ENCODE assay signal across 8 cellular contexts in genomic region chr9:134163374-134164196, GRCh38. TPM values are rescaled to one million over a fixed set of nuclear protein-coding genes. Genes with fewer than 3 reads are reported as not detected.
A peak's percentile ranks its signal among the peaks of the same experiment; 100 is the strongest.
DNase-seq lines count a peak whose midpoint lies in the region; ATAC-seq and TF ChIP-seq lines count a peak whose summit lies in the region.

No MANE protein-coding gene starts in this region.

- no peak overlapping the region for H3K4me3 ChIP-seq in Panc1 (ENCODE audit: low read depth in 2 of 2, low read length in 2 of 2)
- no peak overlapping the region for H3K4me3 ChIP-seq in upper lobe of right lung

- no peak for DNase-seq in Panc1 (ENCODE audit: low read depth, low spot score)
- DNase-seq in activated naive CD4-positive, alpha-beta T cell treated with anti-CD3 and anti-CD28 coated beads, Interleukin-2, amount 10 ng/mL, durations not matched to agents 7 days and 5 days: peak; percentile 76
- DNase-seq in Right ventricle myocardium superior: peak; percentile 85
- peak; percentile 53 for DNase-seq in putamen (ENCODE audit: low spot score)
- peak; percentile 85 for DNase-seq in upper lobe of right lung
- DNase-seq in NCI-H1436 treated with DMSO at 0.1 percent for 48 hours (lab: John Stamatoyannopoulos, UW): no peak
- DNase-seq in NAMALWA (ENCODE audit: low spot score): no peak

- H3K27ac ChIP-seq in Panc1 (ENCODE audit: low read length) (peak overlapping the region; percentile 73; the same call in 1 of the 2 replicates), upper lobe of right lung (no peak overlapping the region)

- ATAC-seq in Panc1 (no peak), Right ventricle myocardium superior (ENCODE audit: poor library complexity) (no peak), upper lobe of right lung (peak; percentile 37)

- peaks cover 24% of the 10 kb centered on the region for H3K4me1 Mint-ChIP-seq in activated naive CD4-positive, alpha-beta T cell treated with anti-CD3 and anti-CD28 coated beads, Interleukin-2, amount 10 ng/mL, durations not matched to agents 7 days and 5 days

- H3K9me3 ChIP-seq in Panc1 (ENCODE audit: control insufficient read depth, insufficient read depth, low read depth, low read length) (no peaks in the 10 kb centered on the region), upper lobe of right lung (no peaks in the 10 kb centered on the region)

- peaks cover 3% of the 10 kb centered on the region for H3K36me3 Mint-ChIP-seq in activated naive CD4-positive, alpha-beta T cell treated with anti-CD3 and anti-CD28 coated beads, Interleukin-2, amount 10 ng/mL, durations not matched to agents 7 days and 5 days

- POLR2A ChIA-PET in Panc1 (lab: Charles Lee): interaction anchor here (0.7 kb wide), 1 partner anchor 270 kb away, joined by 12 read pairs; no protein-coding TSS in a partner anchor

- H3K27ac Mint-ChIP-seq in activated naive CD4-positive, alpha-beta T cell treated with anti-CD3 and anti-CD28 coated beads, Interleukin-2, amount 10 ng/mL, durations not matched to agents 7 days and 5 days: no peak overlapping the region

- intact Hi-C loops in Panc1 (cut with micrococcal nuclease; ENCODE audit: unreplicated experiment) (no loop called here), Right ventricle myocardium superior (cut with DNase I) (no loop called here), upper lobe of right lung (cut with DNase I) (no loop called here)

- no peaks in the 10 kb centered on the region for H3K27me3 ChIP-seq in Panc1 (ENCODE audit: control insufficient read depth, insufficient read depth, low read length)
- H3K27me3 ChIP-seq in upper lobe of right lung: no peaks in the 10 kb centered on the region

- peaks cover under 1% of the 10 kb centered on the region for H3K9me3 Mint-ChIP-seq in activated naive CD4-positive, alpha-beta T cell treated with anti-CD3 and anti-CD28 coated beads, Interleukin-2, amount 10 ng/mL, durations not matched to agents 7 days and 5 days

- H3K4me1 ChIP-seq in Panc1 (ENCODE audit: control insufficient read depth, insufficient read depth, low read length): no peaks in the 10 kb centered on the region; the same call in 1 of the 2 replicates
- H3K4me1 ChIP-seq in upper lobe of right lung: peaks cover 11% of the 10 kb centered on the region

- TF ChIP-seq POLR2A in GM10847 (IDR thresholded peaks at IDR 0.05; ENCODE audit: extremely low read depth, insufficient read length): peak; percentile 20

- H3K4me3 Mint-ChIP-seq in activated naive CD4-positive, alpha-beta T cell treated with anti-CD3 and anti-CD28 coated beads, Interleukin-2, amount 10 ng/mL, durations not matched to agents 7 days and 5 days: no peak overlapping the region

- in situ Hi-C loops in Panc1 (cut with HindIII; ENCODE audit: low pct_unique_long_range_greater_than_20kb, low sequenced_read_pairs): no loop called here

- H3K27me3 Mint-ChIP-seq in activated naive CD4-positive, alpha-beta T cell treated with anti-CD3 and anti-CD28 coated beads, Interleukin-2, amount 10 ng/mL, durations not matched to agents 7 days and 5 days: peaks cover 6% of the 10 kb centered on the region

- TF ChIP-seq CTCF in Panc1 (IDR thresholded peaks at IDR 0.05) (no peak), upper lobe of right lung (IDR thresholded peaks at IDR 0.05) (peak; percentile 52)

- no TSS peak for BruUV-seq in Panc1 (replicated peaks; lab: Mats Ljungman, UMichigan)

- H3K36me3 ChIP-seq in Panc1 (ENCODE audit: control insufficient read depth, insufficient read depth, low read length) (no peaks in the 10 kb centered on the region), upper lobe of right lung (peaks cover under 1% of the 10 kb centered on the region)

- CTCF ChIA-PET in Panc1 (lab: Charles Lee): no interaction called here
- CTCF ChIA-PET in activated naive CD4-positive, alpha-beta T cell treated with anti-CD3 and anti-CD28 coated beads, Interleukin-2, amount 10 ng/mL, durations not matched to agents 7 days and 5 days (lab: Charles Lee): interaction anchor here (0.7 to 1.9 kb wide), 2 partner anchors 17 to 1133 kb away, joined by 3 to 7 read pairs; partner anchors contain the start of gene GTF3C5

RNA-seq across cellular contexts. Expression of gene RNU6ATAC, which starts 0.8 kb away (rescaled TPM):
- 33.6 TPM for total RNA-seq in Panc1 (2021; ENCODE audit: unreplicated experiment)
- 3.1 TPM for polyA plus RNA-seq in Panc1 (2012; ENCODE audit: insufficient read length)
- 351 TPM for total RNA-seq in Right ventricle myocardium superior
- total RNA-seq in upper lobe of right lung: 172 TPM

RNA-seq across cellular contexts. Expression of gene WDR5, which starts 27.7 kb away (rescaled TPM):
- total RNA-seq in Panc1 (2021; ENCODE audit: unreplicated experiment) (36.9 TPM), Right ventricle myocardium superior (17.5 TPM), upper lobe of right lung (26.6 TPM)
- 30.5 TPM for polyA plus RNA-seq in Panc1 (2012; ENCODE audit: insufficient read length)

Comparison
In these comparisons a context has a peak if more than half of its experiments do, and no peak if none do; other contexts are left out.
1. DNase-seq: peak in activated naive CD4-positive, alpha-beta T cell treated with anti-CD3 and anti-CD28 coated beads, Interleukin-2, amount 10 ng/mL, durations not matched to agents 7 days and 5 days (single experiment), Right ventricle myocardium superior (single experiment), putamen (single experiment) and upper lobe of right lung (single experiment); none in Panc1 (single experiment), NCI-H1436 treated with DMSO at 0.1 percent for 48 hours (single experiment) and NAMALWA (single experiment).